Comparison of ENCODE assay signal across 15 cellular contexts in genomic region chr2:28898048-28898447, GRCh38. TPM values are rescaled to one million over a fixed set of nuclear protein-coding genes. Genes with fewer than 3 reads are reported as not detected.
DNase-seq lines count a peak whose midpoint lies in the region; ATAC-seq and TF ChIP-seq lines count a peak whose summit lies in the region.
"Had no signal": no experiment of that assay in that cellular context is flagged by ENCODE, and none has a peak within 500 bp of the region (broad histone marks: within the 10 kb centered on the region; RNA-seq: fewer than 3 reads in every experiment).

No MANE protein-coding gene starts in this region.

- peaks cover 53% of the 10 kb centered on the region for H3K4me1 Mint-ChIP-seq in activated CD4-positive, alpha-beta T cell treated with anti-CD3 and anti-CD28 coated beads for 36 hours
- peaks cover 35% of the 10 kb centered on the region for H3K4me1 Mint-ChIP-seq in activated T-helper 17 cell treated with anti-CD3 and anti-CD28 coated beads, Interleukin-2, amount 50 U/mL, for 72 hours
- peaks cover 51% of the 10 kb centered on the region for H3K4me1 Mint-ChIP-seq in neural crest cell

- peak overlapping the region; percentile 87; the same call in 1 of the 2 replicates for H3K4me3 ChIP-seq in HUES6 (ENCODE audit: low read depth, low read length)
- H3K4me3 ChIP-seq: gastroesophageal sphincter had no signal

- H3K27ac Mint-ChIP-seq in activated CD4-positive, alpha-beta T cell treated with anti-CD3 and anti-CD28 coated beads for 36 hours, result peak overlapping the region; percentile 63
- peak overlapping the region; percentile 43 for H3K27ac Mint-ChIP-seq in activated T-helper 17 cell treated with anti-CD3 and anti-CD28 coated beads, Interleukin-2, amount 50 U/mL, for 72 hours
- no peak overlapping the region for H3K27ac Mint-ChIP-seq in neural crest cell (ENCODE audit: unreplicated experiment)
- H3K27ac Mint-ChIP-seq: type B pancreatic cell had no signal

- no peak overlapping the region for H3K27ac ChIP-seq in HUES6 (ENCODE audit: low read depth, low read length)
- H3K27ac ChIP-seq: gastroesophageal sphincter, neutrophil had no signal

- no peaks in the 10 kb centered on the region for H3K9me3 ChIP-seq in HUES6 (ENCODE audit: control insufficient read depth, insufficient read depth, low read depth, low read length)
- H3K9me3 ChIP-seq: gastroesophageal sphincter, neutrophil had no signal

- no peak overlapping the region for H3K9ac ChIP-seq in HUES6 (ENCODE audit: low read length)

- no peaks in the 10 kb centered on the region for H3K9me3 Mint-ChIP-seq in activated CD4-positive, alpha-beta T cell treated with anti-CD3 and anti-CD28 coated beads for 36 hours (ENCODE audit: low read depth)
- no peaks in the 10 kb centered on the region for H3K9me3 Mint-ChIP-seq in activated T-helper 17 cell treated with anti-CD3 and anti-CD28 coated beads, Interleukin-2, amount 50 U/mL, for 72 hours
- no peaks in the 10 kb centered on the region for H3K9me3 Mint-ChIP-seq in neural crest cell
- H3K9me3 Mint-ChIP-seq: type B pancreatic cell had no signal

- CTCF ChIA-PET in activated CD4-positive, alpha-beta T cell treated with anti-CD3 and anti-CD28 coated beads for 36 hours (lab: Charles Lee), result interaction anchor here (1.5 kb wide), 1 partner anchor 11 kb away, joined by 4 read pairs; no protein-coding TSS in a partner anchor

- POLR2A ChIA-PET in activated CD4-positive, alpha-beta T cell treated with anti-CD3 and anti-CD28 coated beads for 36 hours (lab: Charles Lee), result no interaction called here

- H3K36me3 Mint-ChIP-seq in activated CD4-positive, alpha-beta T cell treated with anti-CD3 and anti-CD28 coated beads for 36 hours (ENCODE audit: low read depth), result peaks cover 54% of the 10 kb centered on the region
- peaks cover 73% of the 10 kb centered on the region for H3K36me3 Mint-ChIP-seq in activated T-helper 17 cell treated with anti-CD3 and anti-CD28 coated beads, Interleukin-2, amount 50 U/mL, for 72 hours (ENCODE audit: low read depth)
- peaks cover 3% of the 10 kb centered on the region for H3K36me3 Mint-ChIP-seq in neural crest cell (ENCODE audit: low read depth)

- no peak for TF ChIP-seq CTCF in neural crest cell (conservative IDR thresholded peaks at IDR 0.05)

- no peaks in the 10 kb centered on the region for H3K27me3 Mint-ChIP-seq in activated CD4-positive, alpha-beta T cell treated with anti-CD3 and anti-CD28 coated beads for 36 hours
- no peaks in the 10 kb centered on the region for H3K27me3 Mint-ChIP-seq in activated T-helper 17 cell treated with anti-CD3 and anti-CD28 coated beads, Interleukin-2, amount 50 U/mL, for 72 hours
- peaks cover 8% of the 10 kb centered on the region for H3K27me3 Mint-ChIP-seq in neural crest cell (ENCODE audit: low read depth)

- peaks cover 19% of the 10 kb centered on the region for H3K36me3 ChIP-seq in HUES6 (ENCODE audit: control insufficient read depth, insufficient read depth, low read length)
- H3K36me3 ChIP-seq: neutrophil had no signal

- ATAC-seq in activated CD4-positive, alpha-beta T cell treated with anti-CD3 and anti-CD28 coated beads for 36 hours, result no peak
- ATAC-seq in activated T-helper 17 cell treated with anti-CD3 and anti-CD28 coated beads, Interleukin-2, amount 50 U/mL, for 72 hours (replicated peaks), result no peak
- no peak for ATAC-seq in HG03469 (IDR thresholded peaks at IDR 0.05; ENCODE audit: unreplicated experiment)
- ATAC-seq: gastroesophageal sphincter had no signal

- H3K4me1 ChIP-seq in HUES6 (ENCODE audit: control insufficient read depth, insufficient read depth, low read length), result peaks cover 15% of the 10 kb centered on the region; the same call in 1 of the 2 replicates

- no peak for DNase-seq in activated CD4-positive, alpha-beta T cell treated with anti-CD3 and anti-CD28 coated beads for 36 hours
- DNase-seq in activated CD4-positive, alpha-beta T cell treated with anti-CD3 and anti-CD28 coated beads for 48 hours, result no peak
- DNase-seq in neural crest cell (ENCODE audit: low read depth, low spot score) (no peak), NCI-H146 treated with DMSO at 0.1 percent for 48 hours (lab: John Stamatoyannopoulos, UW; ENCODE audit: unreplicated experiment) (no peak), medulla oblongata (ENCODE audit: extremely low spot score) (no peak)
- DNase-seq: effector CD4-positive, alpha-beta T cell; KG1; NCI-H2081 treated with DMSO at 0.1 percent for 48 hours; T-helper 9 cell had no signal

- intact Hi-C loops in activated CD4-positive, alpha-beta T cell treated with anti-CD3 and anti-CD28 coated beads for 36 hours (cut with DNase I, micrococcal nuclease), result loop anchor here in 1 of 2 experiments (10.0 kb wide), 4 partner anchors 1233 to 1843 kb away; partner anchors contain the start of genes AGBL5, ATRAID, CAD and SLC4A1AP

- H3K4me3 Mint-ChIP-seq in activated CD4-positive, alpha-beta T cell treated with anti-CD3 and anti-CD28 coated beads for 36 hours, result peak overlapping the region; percentile 97
- peak overlapping the region; percentile 98 for H3K4me3 Mint-ChIP-seq in activated T-helper 17 cell treated with anti-CD3 and anti-CD28 coated beads, Interleukin-2, amount 50 U/mL, for 72 hours
- H3K4me3 Mint-ChIP-seq in neural crest cell, result peak overlapping the region; percentile 31

- H3K27me3 ChIP-seq in HUES6 (ENCODE audit: control insufficient read depth, insufficient read depth, low read length), result no peaks in the 10 kb centered on the region
- H3K27me3 ChIP-seq: gastroesophageal sphincter, neutrophil had no signal

RNA-seq across cellular contexts. Expression of gene WDR43, which starts 3.6 kb away (rescaled TPM):
- 100 to 1,000 TPM; 109 to 170 TPM for total RNA-seq in activated CD4-positive, alpha-beta T cell treated with anti-CD3 and anti-CD28 coated beads for 36 hours
- 100 to 1,000 TPM in 1 of 2 donors, 10 to 100 TPM in 1; 63.7 to 146 TPM for total RNA-seq in activated T-helper 17 cell treated with anti-CD3 and anti-CD28 coated beads, Interleukin-2, amount 50 U/mL, for 72 hours
- 66.7 and 70.6 TPM in 2 replicates for total RNA-seq in neural crest cell

RNA-seq across cellular contexts. Expression of gene TRMT61B, which starts 27.9 kb away (rescaled TPM):
- 10 to 100 TPM; 22.0 to 22.2 TPM for total RNA-seq in activated CD4-positive, alpha-beta T cell treated with anti-CD3 and anti-CD28 coated beads for 36 hours
- 10 to 100 TPM; 14.7 to 20.0 TPM for total RNA-seq in activated T-helper 17 cell treated with anti-CD3 and anti-CD28 coated beads, Interleukin-2, amount 50 U/mL, for 72 hours
- total RNA-seq in neural crest cell, result 21.8 and 22.6 TPM in 2 replicates

Comparison
In these comparisons a context has a peak if more than half of its experiments do, and no peak if none do; other contexts are left out.
1. H3K4me3 Mint-ChIP-seq: peak in every context shown above with its lines; median percentile 98 in activated T-helper 17 cell treated with anti-CD3 and anti-CD28 coated beads, Interleukin-2, amount 50 U/mL, for 72 hours; 97 in activated CD4-positive, alpha-beta T cell treated with anti-CD3 and anti-CD28 coated beads for 36 hours; 31 in neural crest cell.